In the genomic region with DNA sequence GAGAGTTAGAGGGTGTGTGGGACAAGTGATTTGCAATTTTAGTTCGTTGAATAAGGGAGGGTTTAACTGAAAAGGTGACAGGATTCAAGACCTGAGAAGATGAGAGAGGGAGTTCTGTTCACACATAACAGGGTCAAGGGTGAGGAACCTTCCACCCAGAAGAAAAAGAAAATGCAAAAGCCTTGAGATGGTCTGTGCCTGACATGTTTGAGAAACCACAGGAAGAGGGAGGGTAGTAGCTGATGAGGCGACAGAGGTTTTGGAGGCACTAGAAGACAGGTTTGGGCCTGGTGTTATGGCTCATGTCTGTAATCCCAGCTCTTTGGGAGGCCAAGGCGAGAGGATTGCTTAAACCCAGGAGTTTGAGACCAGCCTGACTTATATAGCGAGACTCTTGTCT, we compare ENCODE assay signal across 8 cellular contexts. TPM values are rescaled to one million over a fixed set of nuclear protein-coding genes. Genes with fewer than 3 reads are reported as not detected.
DNase-seq lines count a peak whose midpoint lies in the region; ATAC-seq lines count a peak whose summit lies in the region.

No MANE protein-coding gene starts in this region.

- no peak overlapping the region for H3K27ac ChIP-seq in iPS-20b (ENCODE audit: low read length)
- H3K27ac ChIP-seq in subcutaneous abdominal adipose tissue (ENCODE audit: low read depth, low read length): peak overlapping the region; percentile 75

- peak overlapping the region; percentile 97 for H3K4me3 Mint-ChIP-seq in activated CD4-positive, alpha-beta T cell treated with anti-CD3 and anti-CD28 coated beads, Interleukin-2, amount 10 ng/mL, durations not matched to agents 7 days and 5 days
- peak overlapping the region; percentile 90 for H3K4me3 Mint-ChIP-seq in activated CD8-positive, alpha-beta T cell treated with anti-CD3 and anti-CD28 coated beads, Interleukin-2, amount 10 ng/mL, durations not matched to agents 7 days and 5 days

- DNase-seq in activated CD4-positive, alpha-beta T cell treated with anti-CD3 and anti-CD28 coated beads, Interleukin-2, amount 10 ng/mL, durations not matched to agents 7 days and 5 days: peak; percentile 59
- DNase-seq in activated CD4-positive, alpha-beta T cell treated with anti-CD3 and anti-CD28 coated beads for 1 hour: no peak
- peak; percentile 60 for DNase-seq in activated CD8-positive, alpha-beta T cell treated with anti-CD3 and anti-CD28 coated beads, Interleukin-2, amount 10 ng/mL, durations not matched to agents 7 days and 5 days
- no peak for DNase-seq in NCI-H1694 (lab: John Stamatoyannopoulos, UW)
- DNase-seq in NOMO-1 treated with dmso at 0.1 percent for 144 hours (lab: John Stamatoyannopoulos, UW; ENCODE audit: unreplicated experiment): no peak

- H3K9ac ChIP-seq in iPS-20b (ENCODE audit: low read depth, low read length) (peak overlapping the region; percentile 42; the same call in 1 of the 2 replicates), subcutaneous abdominal adipose tissue (ENCODE audit: low read length in 5 of 5) (peak overlapping the region in 2 of 5 donors; percentile 11 to 43)

- peaks cover 8% of the 10 kb centered on the region for H3K36me3 Mint-ChIP-seq in activated CD4-positive, alpha-beta T cell treated with anti-CD3 and anti-CD28 coated beads, Interleukin-2, amount 10 ng/mL, durations not matched to agents 7 days and 5 days (ENCODE audit: low read depth)
- H3K36me3 Mint-ChIP-seq in activated CD8-positive, alpha-beta T cell treated with anti-CD3 and anti-CD28 coated beads, Interleukin-2, amount 10 ng/mL, durations not matched to agents 7 days and 5 days (ENCODE audit: low read depth): peaks cover 11% of the 10 kb centered on the region

- POLR2A ChIA-PET in activated CD4-positive, alpha-beta T cell treated with anti-CD3 and anti-CD28 coated beads, Interleukin-2, amount 10 ng/mL, durations not matched to agents 7 days and 5 days (lab: Charles Lee): no interaction called here
- POLR2A ChIA-PET in activated CD8-positive, alpha-beta T cell treated with anti-CD3 and anti-CD28 coated beads, Interleukin-2, amount 10 ng/mL, durations not matched to agents 7 days and 5 days (lab: Charles Lee): interaction anchor here (1.2 to 4.1 kb wide), 5 partner anchors 19 to 182 kb away, joined by 3 to 74 read pairs (median 4); a partner anchor contains a TSS

- H3K4me3 ChIP-seq in iPS-20b (ENCODE audit: low read length): peak overlapping the region; percentile 75; the same call in 1 of the 2 replicates
- peak overlapping the region in 4 of 5 donors; percentile 58 to 87 (median 84) for H3K4me3 ChIP-seq in subcutaneous abdominal adipose tissue (ENCODE audit: low read depth in 1 of 5, low read length in 5 of 5)

- peak; percentile 39 for ATAC-seq in activated CD8-positive, alpha-beta T cell treated with anti-CD3 and anti-CD28 coated beads, Interleukin-2, amount 10 ng/mL, durations not matched to agents 7 days and 5 days
- ATAC-seq in esophagus mucosa: no peak

- CTCF ChIA-PET in activated CD4-positive, alpha-beta T cell treated with anti-CD3 and anti-CD28 coated beads, Interleukin-2, amount 10 ng/mL, durations not matched to agents 7 days and 5 days (lab: Charles Lee): interaction anchor here (0.7 to 1.7 kb wide), 5 partner anchors 12 to 44 kb away, joined by 3 to 11 read pairs (median 3); a partner anchor contains a TSS
- CTCF ChIA-PET in activated CD8-positive, alpha-beta T cell treated with anti-CD3 and anti-CD28 coated beads, Interleukin-2, amount 10 ng/mL, durations not matched to agents 7 days and 5 days (lab: Charles Lee): interaction anchor here (0.6 to 2.8 kb wide), 7 partner anchors 19 to 463 kb away, joined by 3 to 22 read pairs (median 5); a partner anchor contains a TSS

- H3K9me3 Mint-ChIP-seq in activated CD4-positive, alpha-beta T cell treated with anti-CD3 and anti-CD28 coated beads, Interleukin-2, amount 10 ng/mL, durations not matched to agents 7 days and 5 days: no peaks in the 10 kb centered on the region
- H3K9me3 Mint-ChIP-seq in activated CD8-positive, alpha-beta T cell treated with anti-CD3 and anti-CD28 coated beads, Interleukin-2, amount 10 ng/mL, durations not matched to agents 7 days and 5 days (ENCODE audit: insufficient read depth): no peaks in the 10 kb centered on the region

- H3K27ac Mint-ChIP-seq in activated CD4-positive, alpha-beta T cell treated with anti-CD3 and anti-CD28 coated beads, Interleukin-2, amount 10 ng/mL, durations not matched to agents 7 days and 5 days: peak overlapping the region; percentile 97
- H3K27ac Mint-ChIP-seq in activated CD8-positive, alpha-beta T cell treated with anti-CD3 and anti-CD28 coated beads, Interleukin-2, amount 10 ng/mL, durations not matched to agents 7 days and 5 days: peak overlapping the region; percentile 99

- H3K27me3 Mint-ChIP-seq in activated CD4-positive, alpha-beta T cell treated with anti-CD3 and anti-CD28 coated beads, Interleukin-2, amount 10 ng/mL, durations not matched to agents 7 days and 5 days: no peaks in the 10 kb centered on the region
- H3K27me3 Mint-ChIP-seq in activated CD8-positive, alpha-beta T cell treated with anti-CD3 and anti-CD28 coated beads, Interleukin-2, amount 10 ng/mL, durations not matched to agents 7 days and 5 days (ENCODE audit: low read depth): no peaks in the 10 kb centered on the region

- H3K27me3 ChIP-seq in iPS-20b (ENCODE audit: insufficient read depth, low read length) (peaks cover 9% of the 10 kb centered on the region; the same call in 1 of the 2 replicates), subcutaneous abdominal adipose tissue (ENCODE audit: control insufficient read depth in 5 of 5, insufficient read depth in 4 of 5, low read length in 5 of 5) (no peaks in the 10 kb centered on the region)

- H3K4me1 ChIP-seq in iPS-20b (ENCODE audit: insufficient read depth, low read length) (0 out of 2 replicates have a peak, but pooled peaks cover 6% of the 10 kb centered on the region), subcutaneous abdominal adipose tissue (ENCODE audit: control insufficient read depth in 5 of 5, insufficient read depth in 5 of 5, low read length in 5 of 5) (peaks cover 6 to 31% (median 25%) of the 10 kb centered on the region in 5 donors)

- H3K36me3 ChIP-seq in iPS-20b (ENCODE audit: insufficient read depth, low read depth, low read length) (no peaks in the 10 kb centered on the region), subcutaneous abdominal adipose tissue (ENCODE audit: control insufficient read depth in 5 of 5, insufficient read depth in 5 of 5, low read length in 5 of 5) (no peaks in the 10 kb centered on the region)

- peaks cover 59% of the 10 kb centered on the region for H3K4me1 Mint-ChIP-seq in activated CD4-positive, alpha-beta T cell treated with anti-CD3 and anti-CD28 coated beads, Interleukin-2, amount 10 ng/mL, durations not matched to agents 7 days and 5 days
- H3K4me1 Mint-ChIP-seq in activated CD8-positive, alpha-beta T cell treated with anti-CD3 and anti-CD28 coated beads, Interleukin-2, amount 10 ng/mL, durations not matched to agents 7 days and 5 days (ENCODE audit: low read depth): peaks cover 45% of the 10 kb centered on the region

- H3K9me3 ChIP-seq in iPS-20b (ENCODE audit: insufficient read depth, low read depth, low read length): no peaks in the 10 kb centered on the region
- H3K9me3 ChIP-seq in subcutaneous abdominal adipose tissue (ENCODE audit: control insufficient read depth in 5 of 5, low read length in 5 of 5): no peaks in the 10 kb centered on the region

RNA-seq across cellular contexts. Expression of a gene that starts 0.6 kb away (rescaled TPM):
- total RNA-seq in activated CD4-positive, alpha-beta T cell treated with anti-CD3 and anti-CD28 coated beads, Interleukin-2, amount 10 ng/mL, durations not matched to agents 7 days and 5 days: 10 to 100 TPM; 35.2 to 40.6 TPM
- total RNA-seq in activated CD8-positive, alpha-beta T cell treated with anti-CD3 and anti-CD28 coated beads, Interleukin-2, amount 10 ng/mL, durations not matched to agents 7 days and 5 days: 10 to 100 TPM; 29.9 to 33.1 TPM
- 4.7 TPM for total RNA-seq in esophagus mucosa

RNA-seq across cellular contexts. Expression of a gene that starts 19.3 kb away (rescaled TPM):
- total RNA-seq in activated CD4-positive, alpha-beta T cell treated with anti-CD3 and anti-CD28 coated beads, Interleukin-2, amount 10 ng/mL, durations not matched to agents 7 days and 5 days: 10 to 100 TPM; 91.0 to 95.0 TPM
- total RNA-seq in activated CD8-positive, alpha-beta T cell treated with anti-CD3 and anti-CD28 coated beads, Interleukin-2, amount 10 ng/mL, durations not matched to agents 7 days and 5 days: 100 to 1,000 TPM; 102 to 112 TPM
- total RNA-seq in esophagus mucosa: 48.6 TPM

RNA-seq across cellular contexts. Expression of a gene that starts 51.6 kb away (rescaled TPM):
- total RNA-seq in activated CD4-positive, alpha-beta T cell treated with anti-CD3 and anti-CD28 coated beads, Interleukin-2, amount 10 ng/mL, durations not matched to agents 7 days and 5 days: 10 to 100 TPM; 26.4 to 27.2 TPM
- total RNA-seq in activated CD8-positive, alpha-beta T cell treated with anti-CD3 and anti-CD28 coated beads, Interleukin-2, amount 10 ng/mL, durations not matched to agents 7 days and 5 days: 10 to 100 TPM; 35.9 to 40.2 TPM
- total RNA-seq in esophagus mucosa: 46.3 TPM

Comparison
In these comparisons a context has a peak if more than half of its experiments do, and no peak if none do; other contexts are left out.
1. DNase-seq: peak in activated CD4-positive, alpha-beta T cell treated with anti-CD3 and anti-CD28 coated beads, Interleukin-2, amount 10 ng/mL, durations not matched to agents 7 days and 5 days (single experiment) and activated CD8-positive, alpha-beta T cell treated with anti-CD3 and anti-CD28 coated beads, Interleukin-2, amount 10 ng/mL, durations not matched to agents 7 days and 5 days (single experiment); none in activated CD4-positive, alpha-beta T cell treated with anti-CD3 and anti-CD28 coated beads for 1 hour (single experiment), NCI-H1694 (single experiment) and NOMO-1 treated with dmso at 0.1 percent for 144 hours (single experiment).